In genomic region chr5:134161712-134162395, GRCh38 we compare ENCODE assay signal across 18 cellular contexts. TPM values are rescaled to one million over a fixed set of nuclear protein-coding genes. Genes with fewer than 3 reads are reported as not detected.
"Had no signal": no experiment of that assay in that cellular context is flagged by ENCODE, and none has a peak within 500 bp of the region (broad histone marks: within the 10 kb centered on the region; RNA-seq: fewer than 3 reads in every experiment).

No MANE protein-coding gene starts in this region.

- H3K4me3 Mint-ChIP-seq: activated CD8-positive, alpha-beta memory T cell treated with anti-CD3 and anti-CD28 coated beads, Interleukin-2, amount 10 ng/mL, durations not matched to agents 7 days and 5 days; nephron progenitor cell; type B pancreatic cell had no signal

- ATAC-seq: activated CD8-positive, alpha-beta memory T cell treated with anti-CD3 and anti-CD28 coated beads, Interleukin-2, amount 10 ng/mL, durations not matched to agents 7 days and 5 days; left lobe of liver had no signal

- H3K27ac Mint-ChIP-seq: activated CD8-positive, alpha-beta memory T cell treated with anti-CD3 and anti-CD28 coated beads, Interleukin-2, amount 10 ng/mL, durations not matched to agents 7 days and 5 days; nephron progenitor cell; type B pancreatic cell had no signal

- DNase-seq: activated CD4-positive, alpha-beta T cell treated with anti-CD3 and anti-CD28 coated beads, Interleukin-2, amount 50 U/mL, for 1 hour; activated CD4-positive, CD25-positive, alpha-beta regulatory T cell; activated CD8-positive, alpha-beta memory T cell treated with anti-CD3 and anti-CD28 coated beads, Interleukin-2, amount 10 ng/mL, durations not matched to agents 7 days and 5 days; amniotic stem cell; effector CD4-positive, alpha-beta T cell; hypothalamus; midbrain; nephron progenitor cell; occipital lobe; retina; stimulated activated CD4-positive, alpha-beta T cell treated with anti-CD3 and anti-CD28 coated beads, Interleukin-12 subunit alpha, Interleukin-12 subunit beta, amount 100 ng/mL, for 4 hours; stimulated activated CD4-positive, alpha-beta T cell treated with anti-CD3 and anti-CD28 coated beads, Interleukin-1b, Interleukin-23, amount 100 ng/mL, for 48 hours; stimulated activated naive CD4-positive, alpha-beta T cell treated with Interleukin-2 at 50 U/mL for 16 hours; T-helper 1 cell; T-helper 9 cell had no signal

- H3K27me3 Mint-ChIP-seq: activated CD8-positive, alpha-beta memory T cell treated with anti-CD3 and anti-CD28 coated beads, Interleukin-2, amount 10 ng/mL, durations not matched to agents 7 days and 5 days; type B pancreatic cell had no signal

- H3K4me3 ChIP-seq: lung had no signal

RNA-seq across cellular contexts. Expression of gene TCF7, which starts 47.4 kb away (rescaled TPM):
- total RNA-seq: occipital lobe had no signal
